Comparison of ENCODE assay signal across 22 cellular contexts in the genomic region with DNA sequence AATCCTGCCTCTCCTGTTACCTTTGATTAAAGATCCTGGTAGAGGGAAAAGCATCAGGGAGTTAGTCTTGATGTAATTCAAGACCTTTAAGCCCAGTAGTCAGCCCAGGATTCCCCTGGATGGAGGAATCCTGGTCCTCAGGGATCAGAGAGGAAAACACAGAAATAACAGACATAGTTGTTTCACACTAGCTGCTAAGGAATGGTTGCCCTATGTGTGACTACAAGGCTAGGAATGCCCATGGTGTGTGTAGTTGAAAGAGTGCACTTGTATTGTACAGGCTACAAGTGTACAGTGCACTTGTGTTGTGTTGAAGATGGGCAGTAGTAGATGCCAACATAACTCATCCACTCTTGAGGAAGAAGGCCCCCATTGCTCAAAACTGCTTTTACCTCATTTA.
DNase-seq lines count a peak whose midpoint lies in the region; ATAC-seq and TF ChIP-seq lines count a peak whose summit lies in the region.
"Had no signal": no experiment of that assay in that cellular context is flagged by ENCODE, and none has a peak within 500 bp of the region (broad histone marks: within the 10 kb centered on the region; RNA-seq: fewer than 3 reads in every experiment).

No MANE protein-coding gene starts in this region.

- TF ChIP-seq CTCF in fibroblast of the aortic adventitia (IDR thresholded peaks at IDR 0.05; ENCODE audit: insufficient read depth, low read length): no peak

- no peak for ATAC-seq in HG02884 (IDR thresholded peaks at IDR 0.05; ENCODE audit: unreplicated experiment)
- ATAC-seq: GM12878; naive thymus-derived CD4-positive, alpha-beta T cell had no signal

- H3K4me3 ChIP-seq in fibroblast of the aortic adventitia (ENCODE audit: low read depth, low read length): no peak overlapping the region
- H3K4me3 ChIP-seq: BLaER1, GM12878, HAP-1, lung, Peyer's patch had no signal

- DNase-seq in HCEC 1CT (peak; percentile 62), astrocyte of the hippocampus (ENCODE audit: low read depth, low spot score) (peak; percentile 74), fibroblast of the aortic adventitia (ENCODE audit: low read depth) (peak; percentile 57), renal cortical epithelial cell (ENCODE audit: low read depth) (peak; percentile 65), DMS79 (lab: John Stamatoyannopoulos, UW) (no peak), HuH-7 (ENCODE audit: low spot score) (no peak)
- no peak for DNase-seq in stimulated activated CD4-positive, alpha-beta T cell treated with anti-CD3 and anti-CD28 coated beads, Interleukin-12 subunit alpha, Interleukin-12 subunit beta, amount 100 ng/mL, for 4 hours
- DNase-seq: activated B cell treated with CpG ODN at 0.5 μM for 24 hours; activated CD4-positive, alpha-beta memory T cell treated with anti-CD3 and anti-CD28 coated beads, Interleukin-2, amount 10 ng/mL, durations not matched to agents 7 days and 5 days; aorta; GDM1; glutamatergic neuron; naive thymus-derived CD4-positive, alpha-beta T cell; NCI-H187 treated with DMSO at 0.1 percent for 48 hours; NCI-H446; NK-92 treated with Interleukin-12 subunit alpha and Interleukin-12 subunit beta, amount 100 ng/mL, for 24 hours; Peyer's patch had no signal

Comparison
In these comparisons a context has a peak if more than half of its experiments do, and no peak if none do; other contexts are left out.
1. DNase-seq: peak in HCEC 1CT (single experiment), astrocyte of the hippocampus (single experiment), fibroblast of the aortic adventitia (single experiment) and renal cortical epithelial cell (single experiment); none in DMS79 (single experiment), HuH-7 (single experiment) and stimulated activated CD4-positive, alpha-beta T cell treated with anti-CD3 and anti-CD28 coated beads, Interleukin-12 subunit alpha, Interleukin-12 subunit beta, amount 100 ng/mL, for 4 hours (single experiment).